18 cellular contexts compared by ENCODE assay signal in the genomic region with DNA sequence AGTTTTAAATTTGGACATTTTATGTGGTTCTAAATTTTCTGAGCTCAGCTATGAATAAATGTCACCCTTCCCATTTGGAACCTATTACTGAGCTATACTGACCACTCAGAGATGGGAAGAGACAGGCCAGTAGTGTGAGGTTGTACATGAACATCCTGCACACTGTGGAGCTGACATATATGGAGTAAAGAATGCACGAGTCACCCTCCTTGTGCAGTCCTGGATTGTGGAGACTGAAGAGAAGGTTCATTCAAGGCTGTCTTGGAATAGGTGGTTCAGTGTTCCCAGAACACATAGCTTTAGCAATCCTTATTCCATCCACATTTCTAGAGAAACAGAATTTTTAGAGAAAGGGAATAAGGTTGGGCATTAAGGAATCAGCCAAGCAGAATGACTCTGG. TPM values are rescaled to one million over a fixed set of nuclear protein-coding genes. Genes with fewer than 3 reads are reported as not detected.
DNase-seq lines count a peak whose midpoint lies in the region; TF ChIP-seq lines count a peak whose summit lies in the region.
"Had no signal": no experiment of that assay in that cellular context is flagged by ENCODE, and none has a peak within 500 bp of the region (broad histone marks: within the 10 kb centered on the region; RNA-seq: fewer than 3 reads in every experiment).

No MANE protein-coding gene starts in this region.

- H3K36me3 ChIP-seq in mammary epithelial cell (ENCODE audit: insufficient read depth, low read length) (no peaks in the 10 kb centered on the region), adipocyte (ENCODE audit: control insufficient read depth, insufficient read depth, low read length, severe bottlenecking) (no peaks in the 10 kb centered on the region)
- H3K36me3 ChIP-seq: heart left ventricle, tibial artery had no signal

- peak; percentile 30 for DNase-seq in mammary epithelial cell
- no peak for DNase-seq in MCF 10A (ENCODE audit: unreplicated experiment)
- DNase-seq in adipocyte (ENCODE audit: low read depth) = peak; percentile 28
- DNase-seq in fibroblast of the aortic adventitia (ENCODE audit: low read depth) = peak; percentile 25
- no peak for DNase-seq in GM13976 (ENCODE audit: low spot score)
- DNase-seq in activated naive CD4-positive, alpha-beta T cell treated with anti-CD3 and anti-CD28 coated beads, Interleukin-2, amount 10 ng/mL, durations not matched to agents 7 days and 5 days = no peak
- DNase-seq in RKO (ENCODE audit: low spot score) = no peak
- no peak for DNase-seq in activated effector memory CD4-positive, alpha-beta T cell treated with Interleukin-2 at 50 U/mL for 16 hours
- DNase-seq: activated CD4-positive, alpha-beta T cell treated with anti-CD3 and anti-CD28 coated beads for 48 hours; activated T-cell treated with anti-CD3 and anti-CD28 coated beads, Interleukin-2, amount 50 U/mL, for 1 hour; heart left ventricle; NCI-H1436 treated with DMSO at 0.1 percent for 48 hours; occipital lobe; T-helper 9 cell; tibial artery had no signal

- H3K27ac Mint-ChIP-seq in MCF 10A (ENCODE audit: low read depth, unreplicated experiment) = no peak overlapping the region
- H3K27ac Mint-ChIP-seq in activated naive CD4-positive, alpha-beta T cell treated with anti-CD3 and anti-CD28 coated beads, Interleukin-2, amount 10 ng/mL, durations not matched to agents 7 days and 5 days = no peak overlapping the region
- H3K27ac Mint-ChIP-seq: activated naive CD8-positive, alpha-beta T cell had no signal

- H3K27me3 Mint-ChIP-seq in MCF 10A (ENCODE audit: insufficient read depth, unreplicated experiment) = no peaks in the 10 kb centered on the region
- peaks cover 16% of the 10 kb centered on the region for H3K27me3 Mint-ChIP-seq in activated naive CD4-positive, alpha-beta T cell treated with anti-CD3 and anti-CD28 coated beads, Interleukin-2, amount 10 ng/mL, durations not matched to agents 7 days and 5 days

- H3K79me2 ChIP-seq in mammary epithelial cell (ENCODE audit: insufficient read depth, low read length) = no peaks in the 10 kb centered on the region

- intact Hi-C loops in mammary epithelial cell (cut with micrococcal nuclease) (no loop called here), MCF 10A (cut with micrococcal nuclease) (no loop called here)

- in situ Hi-C loops in mammary epithelial cell (cut with MboI; ENCODE audit: low sequenced_read_pairs in 2 of 2) (no loop called here), GM13976 (cut with MboI; ENCODE audit: low sequenced_read_pairs, unreplicated experiment) (no loop called here)

- H3K4me1 Mint-ChIP-seq in MCF 10A (ENCODE audit: insufficient read depth, unreplicated experiment) = no peaks in the 10 kb centered on the region
- H3K4me1 Mint-ChIP-seq in activated naive CD4-positive, alpha-beta T cell treated with anti-CD3 and anti-CD28 coated beads, Interleukin-2, amount 10 ng/mL, durations not matched to agents 7 days and 5 days = no peaks in the 10 kb centered on the region
- H3K4me1 Mint-ChIP-seq: central memory CD8-positive, alpha-beta T cell had no signal

- TF ChIP-seq CTCF in mammary epithelial cell (conservative IDR thresholded peaks at IDR 0.05 in 1 of 2, IDR thresholded peaks at IDR 0.05 in 1 of 2; ENCODE audit: extremely low read depth in 1 of 2, insufficient read depth in 1 of 2, low read depth in 1 of 2, low read length in 2 of 2) (no peak), MCF 10A (IDR thresholded peaks at IDR 0.05; ENCODE audit: unreplicated experiment) (no peak), fibroblast of the aortic adventitia (IDR thresholded peaks at IDR 0.05; ENCODE audit: insufficient read depth, low read length) (no peak), GM13976 (IDR thresholded peaks at IDR 0.05; ENCODE audit: borderline replicate concordance, control extremely low read depth, extremely low read depth, insufficient read depth, missing control alignments) (no peak)

- no peaks in the 10 kb centered on the region for H3K36me3 Mint-ChIP-seq in MCF 10A (ENCODE audit: insufficient read depth, unreplicated experiment)
- H3K36me3 Mint-ChIP-seq in activated naive CD4-positive, alpha-beta T cell treated with anti-CD3 and anti-CD28 coated beads, Interleukin-2, amount 10 ng/mL, durations not matched to agents 7 days and 5 days = no peaks in the 10 kb centered on the region

- H3K9me3 ChIP-seq in mammary epithelial cell (replicated peaks; ENCODE audit: insufficient read depth, low read length) (no peaks in the 10 kb centered on the region), adipocyte (ENCODE audit: control insufficient read depth, low read length) (peaks cover 6% of the 10 kb centered on the region)
- H3K9me3 ChIP-seq: tibial artery had no signal

- no peaks in the 10 kb centered on the region for H3K27me3 ChIP-seq in mammary epithelial cell (ENCODE audit: insufficient read depth, low read length)
- H3K27me3 ChIP-seq in adipocyte (replicated peaks; ENCODE audit: control insufficient read depth, insufficient read depth, low read length) = no peaks in the 10 kb centered on the region
- H3K27me3 ChIP-seq: heart left ventricle, tibial artery had no signal

- CTCF ChIA-PET in mammary epithelial cell (lab: Charles Lee; ENCODE audit: low non-redundant PET) = no interaction called here
- CTCF ChIA-PET in MCF 10A (lab: Yijun Ruan, JAX) = interaction anchor here (1.0 to 1.2 kb wide), 3 partner anchors 8 to 112 kb away, joined by 3 to 5 read pairs (median 3); no protein-coding TSS in a partner anchor
- CTCF ChIA-PET in activated naive CD4-positive, alpha-beta T cell treated with anti-CD3 and anti-CD28 coated beads, Interleukin-2, amount 10 ng/mL, durations not matched to agents 7 days and 5 days (lab: Charles Lee) = interaction anchor here (0.7 kb wide), 1 partner anchor 71 kb away, joined by 3 read pairs; no protein-coding TSS in a partner anchor

- H3K4me1 ChIP-seq in mammary epithelial cell (ENCODE audit: insufficient read depth, low read length) (no peaks in the 10 kb centered on the region), adipocyte (ENCODE audit: control insufficient read depth, insufficient read depth, low read length) (peaks cover 17% of the 10 kb centered on the region)
- H3K4me1 ChIP-seq: heart left ventricle, tibial artery had no signal

- H3K4me3 ChIP-seq in mammary epithelial cell (replicated peaks in 1 of 3; ENCODE audit: insufficient read depth in 1 of 3, low read depth in 2 of 3, low read length in 3 of 3) = no peak overlapping the region
- H3K4me3 ChIP-seq in adipocyte (ENCODE audit: low read length) = no peak overlapping the region
- H3K4me3 ChIP-seq in fibroblast of the aortic adventitia (ENCODE audit: low read depth, low read length) = no peak overlapping the region
- H3K4me3 ChIP-seq: heart left ventricle, tibial artery had no signal

- WGBS in mammary epithelial cell (ENCODE audit: low coverage, missing lambda C conversion rate) = 100% methylated on average over 1 of the region's 1 CpG

- BruUV-seq in mammary epithelial cell (replicated peaks; lab: Mats Ljungman, UMichigan) = no TSS peak
- BruUV-seq in MCF 10A (replicated peaks; lab: Mats Ljungman, UMichigan) = no TSS peak

- no peaks in the 10 kb centered on the region for H4K20me1 ChIP-seq in mammary epithelial cell (ENCODE audit: insufficient read depth, low read length)

- H3K9ac ChIP-seq in mammary epithelial cell (ENCODE audit: insufficient read depth, low read length) (no peak overlapping the region), adipocyte (ENCODE audit: low read length) (no peak overlapping the region)
- H3K9ac ChIP-seq: KMS-11 had no signal

- H3K9me3 Mint-ChIP-seq in MCF 10A (ENCODE audit: unreplicated experiment) = peaks cover 7% of the 10 kb centered on the region
- no peaks in the 10 kb centered on the region for H3K9me3 Mint-ChIP-seq in activated naive CD4-positive, alpha-beta T cell treated with anti-CD3 and anti-CD28 coated beads, Interleukin-2, amount 10 ng/mL, durations not matched to agents 7 days and 5 days
- H3K9me3 Mint-ChIP-seq: central memory CD8-positive, alpha-beta T cell had no signal

- H3K4me3 Mint-ChIP-seq in MCF 10A (ENCODE audit: unreplicated experiment) = no peak overlapping the region
- H3K4me3 Mint-ChIP-seq in activated naive CD4-positive, alpha-beta T cell treated with anti-CD3 and anti-CD28 coated beads, Interleukin-2, amount 10 ng/mL, durations not matched to agents 7 days and 5 days = no peak overlapping the region
- H3K4me3 Mint-ChIP-seq: activated naive CD8-positive, alpha-beta T cell; central memory CD8-positive, alpha-beta T cell had no signal

- no peak overlapping the region for H3K4me2 ChIP-seq in mammary epithelial cell (ENCODE audit: insufficient read depth, low read depth, low read length)
- H3K4me2 ChIP-seq: KMS-11 had no signal

- dilution Hi-C loops in mammary epithelial cell (cut with HindIII; ENCODE audit: low sequenced_read_pairs) = no loop called here

- H2AFZ ChIP-seq in mammary epithelial cell (ENCODE audit: low read depth, low read length) = no peak overlapping the region

- H3K27ac ChIP-seq in mammary epithelial cell (ENCODE audit: insufficient read depth, low read depth, low read length) = no peak overlapping the region
- H3K27ac ChIP-seq: heart left ventricle, KMS-11, tibial artery had no signal

- POLR2A ChIA-PET in MCF 10A (lab: Yijun Ruan, JAX) = no interaction called here

RNA-seq across cellular contexts. Expression of a gene that starts 50.3 kb away (rescaled TPM):
- total RNA-seq in mammary epithelial cell (100 to 1,000 TPM in 1 of 2 donors, 10 to 100 TPM in 1; 33.4 to 106 TPM), MCF 10A (2022) (37.7 and 70.8 TPM in 2 replicates), fibroblast of the aortic adventitia (ENCODE audit: low replicate concordance) (21.6 and 34.8 TPM in 2 replicates)
- 6.8 TPM for polyA plus RNA-seq in mammary epithelial cell
- 8.1 TPM for polyA minus RNA-seq in mammary epithelial cell

Comparison
In these comparisons a context has a peak if more than half of its experiments do, and no peak if none do; other contexts are left out.
1. DNase-seq: peak in mammary epithelial cell (single experiment), adipocyte (single experiment) and fibroblast of the aortic adventitia (single experiment); none in MCF 10A (single experiment), GM13976 (single experiment), activated naive CD4-positive, alpha-beta T cell treated with anti-CD3 and anti-CD28 coated beads, Interleukin-2, amount 10 ng/mL, durations not matched to agents 7 days and 5 days (single experiment), RKO (single experiment) and activated effector memory CD4-positive, alpha-beta T cell treated with Interleukin-2 at 50 U/mL for 16 hours (single experiment).